Comparison of ENCODE assay signal across 8 cellular contexts in the genomic region with DNA sequence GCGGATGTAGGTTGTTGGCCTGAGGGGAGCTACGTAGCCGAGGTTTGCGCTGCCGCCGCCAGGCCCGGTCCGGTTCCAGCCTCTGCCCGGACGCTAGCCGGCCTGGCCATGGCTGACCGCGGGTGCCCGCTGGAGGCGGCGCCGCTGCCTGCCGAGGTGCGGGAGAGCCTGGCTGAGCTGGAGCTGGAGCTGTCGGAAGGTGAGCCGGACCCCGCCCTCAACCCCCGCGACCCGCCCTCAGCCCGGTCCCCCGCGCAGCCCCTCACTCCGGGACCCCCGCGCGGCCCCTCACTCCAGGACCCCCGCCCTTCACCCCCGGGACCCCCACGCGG. TPM values are rescaled to one million over a fixed set of nuclear protein-coding genes. Genes with fewer than 3 reads are reported as not detected.
A peak's percentile ranks its signal among the peaks of the same experiment; 100 is the strongest.
DNase-seq lines count a peak whose midpoint lies in the region; ATAC-seq, FAIRE-seq and TF ChIP-seq lines count a peak whose summit lies in the region.

No MANE protein-coding gene starts in this region.

- no peaks in the 10 kb centered on the region for H3K27me3 Mint-ChIP-seq in CD8-positive, alpha-beta T cell (ENCODE audit: low read depth)

- peaks cover 9% of the 10 kb centered on the region; the same call in 1 of the 2 replicates for H4K20me1 ChIP-seq in OCI-LY7 (ENCODE audit: insufficient read depth, low read length)
- no peaks in the 10 kb centered on the region for H4K20me1 ChIP-seq in endothelial cell of umbilical vein (replicated peaks; ENCODE audit: control insufficient read depth, extremely low read depth, insufficient read depth, low read length)
- peaks cover 6% of the 10 kb centered on the region for H4K20me1 ChIP-seq in osteoblast (ENCODE audit: insufficient read depth, low read length)

- POLR2A ChIA-PET in CD8-positive, alpha-beta T cell (lab: Charles Lee), result interaction anchor here (0.6 to 3.6 kb wide), 7 partner anchors 15 to 184 kb away, joined by 3 to 29 read pairs (median 4); partner anchors contain the start of gene PRMT2
- POLR2A ChIA-PET in OCI-LY7 (lab: Charles Lee), result interaction anchor here (0.6 to 2.1 kb wide), 3 partner anchors 16 to 176 kb away, joined by 3 to 6 read pairs (median 5); partner anchors contain the start of gene PRMT2
- POLR2A ChIA-PET in endothelial cell of umbilical vein (lab: Charles Lee), result no interaction called here

- TF ChIP-seq POLR2A in endothelial cell of umbilical vein (IDR thresholded peaks at IDR 0.05; ENCODE audit: low read depth, low read length), result no peak

- peak overlapping the region; percentile 71 for H3K4me3 ChIP-seq in CD8-positive, alpha-beta T cell (ENCODE audit: low read depth, low read length)
- H3K4me3 ChIP-seq in OCI-LY7 (ENCODE audit: low read depth, low read length, poor library complexity, severe bottlenecking), result peak overlapping the region; percentile 89
- H3K4me3 ChIP-seq in endothelial cell of umbilical vein (replicated peaks in 1 of 3; ENCODE audit: insufficient read depth in 1 of 3, low read depth in 1 of 3, low read length in 3 of 3), result peak overlapping the region; percentile 54 to 74 (median 54)
- peak overlapping the region; percentile 84 for H3K4me3 ChIP-seq in osteoblast (ENCODE audit: insufficient read depth, low read length)

- H3K27me3 ChIP-seq in CD8-positive, alpha-beta T cell (ENCODE audit: insufficient read depth, low read length), result no peaks in the 10 kb centered on the region
- H3K27me3 ChIP-seq in endothelial cell of umbilical vein (ENCODE audit: control insufficient read depth in 2 of 2, insufficient read depth in 2 of 2, low read length in 2 of 2) (no peaks in the 10 kb centered on the region), osteoblast (ENCODE audit: insufficient read depth, low read length) (no peaks in the 10 kb centered on the region)

- H3K79me2 ChIP-seq in OCI-LY7 (ENCODE audit: insufficient read depth, low read depth, low read length) (peaks cover 40% of the 10 kb centered on the region), endothelial cell of umbilical vein (ENCODE audit: control insufficient read depth, insufficient read depth, low read length) (peaks cover 51% of the 10 kb centered on the region), osteoblast (ENCODE audit: insufficient read depth, low read length) (peaks cover 72% of the 10 kb centered on the region)

- no peaks in the 10 kb centered on the region for H3K9me3 Mint-ChIP-seq in CD8-positive, alpha-beta T cell

- no peak for ATAC-seq in CD8-positive, alpha-beta T cell
- ATAC-seq in GM19455 (IDR thresholded peaks at IDR 0.05; ENCODE audit: unreplicated experiment), result no peak

- no peak for DNase-seq in CD8-positive, alpha-beta T cell
- no peak for DNase-seq in OCI-LY7 (ENCODE audit: low spot score)
- DNase-seq in endothelial cell of umbilical vein (ENCODE audit: low read depth, low spot score), result no peak
- DNase-seq in osteoblast (ENCODE audit: insufficient read length, low spot score, missing footprints), result no peak
- no peak for DNase-seq in RKO (ENCODE audit: low spot score)
- no peak for DNase-seq in MV-4-11 (lab: John Stamatoyannopoulos, UW)
- DNase-seq in mucosa of gallbladder (ENCODE audit: low spot score), result no peak

- no peaks in the 10 kb centered on the region for H3K9me1 ChIP-seq in endothelial cell of umbilical vein (replicated peaks; ENCODE audit: control insufficient read depth, extremely low read depth, insufficient read depth, low read length)

- intact Hi-C loops in CD8-positive, alpha-beta T cell (cut with DNase I, micrococcal nuclease), result loop anchor here (2.0 to 10.0 kb wide), 3 partner anchors 22 to 230 kb away; partner anchors contain the start of genes LSS (in 1 of the 2), MCM3AP (in 1 of the 2) and YBEY (in 1 of the 2)
- intact Hi-C loops in OCI-LY7 (cut with micrococcal nuclease; ENCODE audit: unreplicated experiment) (loop anchor here (5.0 kb wide), 1 partner anchor 98 kb away; no protein-coding TSS in a partner anchor), endothelial cell of umbilical vein (cut with micrococcal nuclease) (loop anchor here (5.0 kb wide), 1 partner anchor 58 kb away; no protein-coding TSS in a partner anchor)

- dilution Hi-C loops in endothelial cell of umbilical vein (cut with MboI; ENCODE audit: extremely low pct_ligation_motif_present, low sequenced_read_pairs), result no loop called here

- H3K27ac ChIP-seq in CD8-positive, alpha-beta T cell (ENCODE audit: low read depth, low read length), result peak overlapping the region; percentile 76
- H3K27ac ChIP-seq in OCI-LY7 (ENCODE audit: low read depth, low read length, poor library complexity, severe bottlenecking) (no peak overlapping the region), endothelial cell of umbilical vein (ENCODE audit: insufficient read depth, low read depth, low read length) (no peak overlapping the region), osteoblast (ENCODE audit: low read depth, low read length) (peak overlapping the region; percentile 32)

- no peak for FAIRE-seq in endothelial cell of umbilical vein (lab: Jason Lieb, UNC)

- H3K4me2 ChIP-seq in OCI-LY7 (ENCODE audit: low read length) (peak overlapping the region; percentile 99), endothelial cell of umbilical vein (ENCODE audit: insufficient read depth, low read length) (peak overlapping the region; percentile 31), osteoblast (ENCODE audit: insufficient read depth, low read length) (peak overlapping the region; percentile 90)

- H3K36me3 ChIP-seq in CD8-positive, alpha-beta T cell (ENCODE audit: insufficient read depth, low read length), result no peaks in the 10 kb centered on the region
- peaks cover 43% of the 10 kb centered on the region for H3K36me3 ChIP-seq in OCI-LY7 (ENCODE audit: insufficient read depth, low read length)
- H3K36me3 ChIP-seq in endothelial cell of umbilical vein (ENCODE audit: control insufficient read depth in 2 of 2, extremely low read depth in 1 of 2, insufficient read depth in 2 of 2, low read length in 2 of 2), result no peaks in the 10 kb centered on the region
- no peaks in the 10 kb centered on the region for H3K36me3 ChIP-seq in osteoblast (ENCODE audit: insufficient read depth, low read length)

- H3K9ac ChIP-seq in endothelial cell of umbilical vein (replicated peaks; ENCODE audit: extremely low read depth, insufficient read depth, low read length), result peak overlapping the region; percentile 75

- H3K4me3 Mint-ChIP-seq in CD8-positive, alpha-beta T cell, result peak overlapping the region; percentile 89

- peak overlapping the region; percentile 84 for H3K27ac Mint-ChIP-seq in CD8-positive, alpha-beta T cell

- no peaks in the 10 kb centered on the region for H3K9me2 ChIP-seq in OCI-LY7 (ENCODE audit: insufficient read depth, low read length)

- BruUV-seq in OCI-LY7 (replicated peaks; lab: Mats Ljungman, UMichigan) (no TSS peak), endothelial cell of umbilical vein (replicated peaks; lab: Mats Ljungman, UMichigan) (no TSS peak)

- H3K4me1 ChIP-seq in CD8-positive, alpha-beta T cell (ENCODE audit: insufficient read depth, low read length), result peaks cover 44% of the 10 kb centered on the region
- peaks cover 19% of the 10 kb centered on the region for H3K4me1 ChIP-seq in OCI-LY7 (ENCODE audit: insufficient read depth, low read length, poor library complexity, severe bottlenecking)
- peaks cover 35% of the 10 kb centered on the region for H3K4me1 ChIP-seq in endothelial cell of umbilical vein (ENCODE audit: control insufficient read depth, extremely low read depth, insufficient read depth, low read length)
- peaks cover 35% of the 10 kb centered on the region for H3K4me1 ChIP-seq in osteoblast (ENCODE audit: insufficient read depth, low read length)

- H2AFZ ChIP-seq in OCI-LY7 (ENCODE audit: low read length) (peak overlapping the region; percentile 61; the same call in 1 of the 2 replicates), endothelial cell of umbilical vein (ENCODE audit: low read depth, low read length) (peak overlapping the region; percentile 87), osteoblast (ENCODE audit: low read length) (peak overlapping the region; percentile 71)

- CTCF ChIA-PET in CD8-positive, alpha-beta T cell (lab: Charles Lee), result interaction anchor here (0.6 kb wide), 1 partner anchor 784 kb away, joined by 3 read pairs; no protein-coding TSS in a partner anchor
- CTCF ChIA-PET in OCI-LY7 (lab: Charles Lee; ENCODE audit: unreplicated experiment), result interaction anchor here (1.0 kb wide), 1 partner anchor 181 kb away, joined by 4 read pairs; no protein-coding TSS in a partner anchor
- CTCF ChIA-PET in endothelial cell of umbilical vein (lab: Charles Lee), result interaction anchor here (1.1 to 3.2 kb wide), 3 partner anchors 11 to 181 kb away, joined by 3 to 10 read pairs (median 3); no protein-coding TSS in a partner anchor

- no peaks in the 10 kb centered on the region for H3K9me3 ChIP-seq in CD8-positive, alpha-beta T cell (ENCODE audit: low read length)
- H3K9me3 ChIP-seq in OCI-LY7 (ENCODE audit: low read length) (no peaks in the 10 kb centered on the region), endothelial cell of umbilical vein (replicated peaks; ENCODE audit: control insufficient read depth, insufficient read depth, low read length) (no peaks in the 10 kb centered on the region), osteoblast (ENCODE audit: low read depth, low read length) (no peaks in the 10 kb centered on the region)

- no peak for TF ChIP-seq CTCF in CD8-positive, alpha-beta T cell (IDR thresholded peaks at IDR 0.05)
- TF ChIP-seq CTCF in OCI-LY7 (conservative IDR thresholded peaks at IDR 0.05; ENCODE audit: low read length), result no peak
- TF ChIP-seq CTCF in endothelial cell of umbilical vein (IDR thresholded peaks at IDR 0.05; ENCODE audit: extremely low read depth in 1 of 2, insufficient read depth in 1 of 2, low read depth in 1 of 2, low read length in 2 of 2), result no peak
- TF ChIP-seq CTCF in osteoblast (IDR thresholded peaks at IDR 0.05; ENCODE audit: extremely low read depth, low read depth, low read length), result no peak

- H3K4me1 Mint-ChIP-seq in CD8-positive, alpha-beta T cell (ENCODE audit: low read depth), result peaks cover 61% of the 10 kb centered on the region

- H3K36me3 Mint-ChIP-seq in CD8-positive, alpha-beta T cell, result peaks cover 40% of the 10 kb centered on the region

TF ChIP-seq in endothelial cell of umbilical vein, 7 proteins besides CTCF, POLR2A, EP300 and RAD21 (continues in another document):
- no peak for TF ChIP-seq EZH2 (IDR thresholded peaks at IDR 0.05; ENCODE audit: borderline replicate concordance, low read depth, low read length, severe bottlenecking)

RNA-seq across cellular contexts. Expression of gene DIP2A, which starts 0.3 kb away (rescaled TPM):
- 10 to 100 TPM; 59.5 to 62.3 TPM for total RNA-seq in CD8-positive, alpha-beta T cell
- total RNA-seq in OCI-LY7 (2014; rRNA removed; shearing (Covaris generic)), result 27.9 and 30.2 TPM in 2 replicates
- total RNA-seq in OCI-LY7 (2022), result 44.7 and 52.5 TPM in 2 replicates
- 57.6 and 62.1 TPM in 2 replicates for total RNA-seq in endothelial cell of umbilical vein
- 32.6 and 34.5 TPM in 2 replicates for polyA plus RNA-seq in endothelial cell of umbilical vein
- 21.5 and 26.1 TPM in 2 replicates for polyA plus RNA-seq in endothelial cell of umbilical vein (2011; cell fraction: cytosol; rRNA removed)
- 167 and 168 TPM in 2 replicates for polyA plus RNA-seq in endothelial cell of umbilical vein (2011; cell fraction: nucleus; rRNA removed)
- 33.7 and 36.0 TPM in 2 replicates for polyA plus RNA-seq in endothelial cell of umbilical vein (2012)
- 97.3 and 99.9 TPM in 2 replicates for polyA minus RNA-seq in endothelial cell of umbilical vein
- 23.0 TPM for polyA minus RNA-seq in endothelial cell of umbilical vein (2011; cell fraction: cytosol; rRNA and poly(A)+ RNA removed)
- polyA minus RNA-seq in endothelial cell of umbilical vein (2011; cell fraction: nucleus; rRNA and poly(A)+ RNA removed), result 132 and 146 TPM in 2 replicates
- 22.8 and 27.4 TPM in 2 replicates for total RNA-seq in osteoblast
- total RNA-seq in mucosa of gallbladder, result 42.5 TPM

Comparison
In these comparisons a context has a peak if more than half of its experiments do, and no peak if none do; other contexts are left out.
1. H3K27ac ChIP-seq: peak in CD8-positive, alpha-beta T cell (single experiment) and osteoblast (single experiment); none in OCI-LY7 (single experiment) and endothelial cell of umbilical vein (single experiment).
2. H3K4me2 ChIP-seq: peak in every context shown above with its lines; median percentile 99 in OCI-LY7; 90 in osteoblast; 31 in endothelial cell of umbilical vein.
3. Peak in every context shown above with its lines, with median percentiles within 50 percentile points of each other: H3K4me3 ChIP-seq and H2AFZ ChIP-seq.